ENCODE assay signal across 8 cellular contexts in the genomic region with DNA sequence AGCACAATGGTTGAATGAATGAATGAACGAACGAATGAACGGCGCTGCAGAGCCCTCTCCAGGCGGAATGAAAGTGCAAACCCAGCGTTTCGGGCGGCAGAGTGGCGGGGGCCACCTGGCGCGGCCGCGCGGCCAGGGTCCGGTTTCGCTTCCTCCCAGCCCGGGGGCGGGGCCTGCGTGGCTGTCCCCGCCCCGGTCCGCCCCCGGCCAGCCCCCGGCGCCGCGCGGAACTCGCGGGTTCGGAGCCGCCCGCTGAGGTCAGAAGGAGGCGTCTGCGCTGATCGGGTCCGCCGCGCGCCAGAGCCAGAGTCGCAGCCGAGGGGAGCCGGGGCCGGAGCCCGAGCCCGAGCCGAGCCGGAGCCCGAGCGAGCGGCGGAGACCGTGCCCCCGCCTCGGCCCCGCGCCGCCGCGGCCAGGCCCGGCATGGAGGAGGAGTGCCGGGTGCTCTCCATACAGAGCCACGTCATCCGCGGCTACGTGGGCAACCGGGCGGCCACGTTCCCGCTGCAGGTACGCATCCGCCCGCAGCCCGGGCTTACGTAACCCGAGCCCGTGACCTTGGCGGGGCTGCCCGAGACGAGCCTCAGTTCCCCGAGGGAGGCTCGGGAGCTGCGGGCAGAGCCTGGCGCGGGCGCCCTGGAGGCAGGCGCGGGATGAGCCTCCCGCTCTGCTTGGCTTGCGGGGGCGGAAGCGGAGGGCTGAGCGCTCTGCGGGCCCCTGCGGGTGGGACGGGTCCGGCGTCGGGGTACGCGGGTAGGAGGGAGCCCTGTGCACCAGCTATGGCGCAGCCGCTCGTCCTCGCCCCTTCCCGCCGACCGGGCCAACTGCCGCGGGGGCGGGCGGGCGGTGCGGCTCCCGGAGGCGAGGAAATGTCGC. TPM values are rescaled to one million over a fixed set of nuclear protein-coding genes. Genes with fewer than 3 reads are reported as not detected.
DNase-seq lines count a peak whose midpoint lies in the region; ATAC-seq and TF ChIP-seq lines count a peak whose summit lies in the region.

TSS of gene PDXK (plus strand) at position 258 of the 876 bp plus-strand sequence. CDS start at position 424, 166 bp downstream.

- TF ChIP-seq CTCF in ovary (IDR thresholded peaks at IDR 0.05): peak in 1 of 3 donors; percentile 24
- no peak for TF ChIP-seq CTCF in thoracic aorta (IDR thresholded peaks at IDR 0.05)

- 1 to 3% methylated on average over 48 to 85 of the region's 117 CpGs for WGBS in GM23248 (ENCODE audit: low coverage in 1 of 2, low lambda C conversion rate in 2 of 2, missing lambda C conversion rate in 2 of 2), 2 experiments
- 0 to 1% (median 0%) methylated on average over 85 to 117 of the region's 117 CpGs for WGBS in ovary, 3 donors

- H3K27me3 Mint-ChIP-seq in activated naive CD8-positive, alpha-beta T cell: no peaks in the 10 kb centered on the region

- peaks cover 31% of the 10 kb centered on the region for H3K4me1 Mint-ChIP-seq in activated naive CD8-positive, alpha-beta T cell (ENCODE audit: low read depth)

- ATAC-seq in SK-N-SH treated with all-trans-retinoic acid at 6 μM for 48 hours: peak; percentile 87
- peak; percentile 78 for ATAC-seq in thoracic aorta (ENCODE audit: insufficient number of reproducible peaks, low FRiP score, low read depth)

- peak within 1 kb of the TSS; percentile 72 for H3K27ac Mint-ChIP-seq in activated naive CD8-positive, alpha-beta T cell

- DNase-seq in G401 (ENCODE audit: low spot score) (peak; percentile 81), GM23248 (peak; percentile 93), LHCN-M2 (ENCODE audit: low read depth) (peak; percentile 82), head of caudate nucleus (peak; percentile 58 to 94 (median 87)), ovary (peak; percentile 81 to 90 (median 87)), thoracic aorta (ENCODE audit: low spot score) (no peak)

- H3K4me3 ChIP-seq in GM23248 (peak within 1 kb of the TSS; percentile 81), ovary (peak within 1 kb of the TSS; percentile 67), thoracic aorta (peak within 1 kb of the TSS; percentile 87)

- H2AFZ ChIP-seq in GM23248: peak within 1 kb of the TSS; percentile 86

- no peaks in the 10 kb centered on the region for H3K36me3 Mint-ChIP-seq in activated naive CD8-positive, alpha-beta T cell

- in situ Hi-C loops in G401 (cut with HindIII; ENCODE audit: low sequenced_read_pairs) (no loop called here), GM23248 (cut with MboI) (no loop called here)

- H3K4me1 ChIP-seq in GM23248 (ENCODE audit: insufficient read depth): peaks cover 11% of the 10 kb centered on the region
- H3K4me1 ChIP-seq in ovary (ENCODE audit: insufficient read depth): peaks cover 20% of the 10 kb centered on the region
- H3K4me1 ChIP-seq in thoracic aorta (ENCODE audit: control insufficient read depth in 1 of 2, low read depth in 2 of 2): peaks cover 19 to 34% of the 10 kb centered on the region in 2 donors

- H3K9me3 Mint-ChIP-seq in activated naive CD8-positive, alpha-beta T cell (ENCODE audit: low read depth): no peaks in the 10 kb centered on the region

- peak within 1 kb of the TSS; percentile 86 for H3K4me3 Mint-ChIP-seq in activated naive CD8-positive, alpha-beta T cell

- peak within 1 kb of the TSS; percentile 65 for H3K27ac ChIP-seq in GM23248
- peak within 1 kb of the TSS; percentile 75 to 79 for H3K27ac ChIP-seq in ovary
- peak within 1 kb of the TSS; percentile 65 to 77 for H3K27ac ChIP-seq in thoracic aorta

- peak; percentile 83 for TF ChIP-seq POLR2A in ovary (IDR thresholded peaks at IDR 0.05)

- H3K27me3 ChIP-seq in GM23248 (replicated peaks; ENCODE audit: insufficient read depth): no peaks in the 10 kb centered on the region
- no peaks in the 10 kb centered on the region for H3K27me3 ChIP-seq in ovary
- H3K27me3 ChIP-seq in thoracic aorta (replicated peaks; ENCODE audit: insufficient read depth): no peaks in the 10 kb centered on the region

- no peaks in the 10 kb centered on the region for H4K20me1 ChIP-seq in GM23248 (ENCODE audit: insufficient read depth)

- intact Hi-C loops in head of caudate nucleus (cut with DNase I): no loop called here
- intact Hi-C loops in ovary (cut with DNase I): no loop called here

- H3K79me2 ChIP-seq in GM23248 (ENCODE audit: insufficient read depth): peaks cover 48% of the 10 kb centered on the region

- no peaks in the 10 kb centered on the region for H3K36me3 ChIP-seq in GM23248 (ENCODE audit: low read depth)
- H3K36me3 ChIP-seq in ovary: no peaks in the 10 kb centered on the region
- no peaks in the 10 kb centered on the region for H3K36me3 ChIP-seq in thoracic aorta

- H3K9me3 ChIP-seq in GM23248 (ENCODE audit: low read depth) (no peaks in the 10 kb centered on the region), ovary (no peaks in the 10 kb centered on the region), thoracic aorta (no peaks in the 10 kb centered on the region)

- TF ChIP-seq EP300 in ovary (IDR thresholded peaks at IDR 0.05): no peak

- H3F3A ChIP-seq in GM23248 (ENCODE audit: insufficient read depth): peaks cover 10% of the 10 kb centered on the region

- peak within 1 kb of the TSS; percentile 82 for H3K4me2 ChIP-seq in GM23248 (ENCODE audit: unreplicated experiment)

- H3K9ac ChIP-seq in GM23248: peak within 1 kb of the TSS; percentile 92

- H3K9me2 ChIP-seq in GM23248 (ENCODE audit: insufficient read depth): no peaks in the 10 kb centered on the region

TF ChIP-seq in SK-N-SH treated with all-trans-retinoic acid at 6 μM for 48 hours, 23 proteins besides CTCF, POLR2A, EP300 and RAD21 (continues in another document):
- TF ChIP-seq GLIS3 (CRISPR knock-in tag; IDR thresholded peaks at IDR 0.05) (no peak), ZNF8 (CRISPR knock-in tag; IDR thresholded peaks at IDR 0.05) (no peak), SNAI2 (CRISPR knock-in tag; IDR thresholded peaks at IDR 0.05) (no peak), TSHZ2 (CRISPR knock-in tag; IDR thresholded peaks at IDR 0.05) (no peak), ISL1 (CRISPR knock-in tag; IDR thresholded peaks at IDR 0.05) (no peak)
- TF ChIP-seq, protein P1, sequence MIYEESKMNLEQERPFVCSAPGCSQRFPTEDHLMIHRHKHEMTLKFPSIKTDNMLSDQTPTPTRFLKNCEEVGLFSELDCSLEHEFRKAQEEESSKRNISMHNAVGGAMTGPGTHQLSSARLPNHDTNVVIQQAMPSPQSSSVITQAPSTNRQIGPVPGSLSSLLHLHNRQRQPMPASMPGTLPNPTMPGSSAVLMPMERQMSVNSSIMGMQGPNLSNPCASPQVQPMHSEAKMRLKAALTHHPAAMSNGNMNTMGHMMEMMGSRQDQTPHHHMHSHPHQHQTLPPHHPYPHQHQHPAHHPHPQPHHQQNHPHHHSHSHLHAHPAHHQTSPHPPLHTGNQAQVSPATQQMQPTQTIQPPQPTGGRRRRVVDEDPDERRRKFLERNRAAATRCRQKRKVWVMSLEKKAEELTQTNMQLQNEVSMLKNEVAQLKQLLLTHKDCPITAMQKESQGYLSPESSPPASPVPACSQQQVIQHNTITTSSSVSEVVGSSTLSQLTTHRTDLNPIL (CRISPR knock-in tag; IDR thresholded peaks at IDR 0.05; ENCODE audit: low read depth): no peak
- TF ChIP-seq, protein P2, sequence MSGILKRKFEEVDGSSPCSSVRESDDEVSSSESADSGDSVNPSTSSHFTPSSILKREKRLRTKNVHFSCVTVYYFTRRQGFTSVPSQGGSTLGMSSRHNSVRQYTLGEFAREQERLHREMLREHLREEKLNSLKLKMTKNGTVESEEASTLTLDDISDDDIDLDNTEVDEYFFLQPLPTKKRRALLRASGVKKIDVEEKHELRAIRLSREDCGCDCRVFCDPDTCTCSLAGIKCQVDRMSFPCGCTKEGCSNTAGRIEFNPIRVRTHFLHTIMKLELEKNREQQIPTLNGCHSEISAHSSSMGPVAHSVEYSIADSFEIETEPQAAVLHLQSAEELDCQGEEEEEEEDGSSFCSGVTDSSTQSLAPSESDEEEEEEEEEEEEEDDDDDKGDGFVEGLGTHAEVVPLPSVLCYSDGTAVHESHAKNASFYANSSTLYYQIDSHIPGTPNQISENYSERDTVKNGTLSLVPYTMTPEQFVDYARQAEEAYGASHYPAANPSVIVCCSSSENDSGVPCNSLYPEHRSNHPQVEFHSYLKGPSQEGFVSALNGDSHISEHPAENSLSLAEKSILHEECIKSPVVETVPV (CRISPR knock-in tag; IDR thresholded peaks at IDR 0.05): no peak

RNA-seq across cellular contexts. Expression of gene PDXK, which starts in this region (rescaled TPM):
- 58.6 and 88.2 TPM in 2 replicates for total RNA-seq in G401 (2014; rRNA removed; shearing (Covaris generic))
- total RNA-seq in GM23248 (2014; rRNA removed; shearing (Covaris generic)): 67.5 and 68.0 TPM in 2 replicates
- polyA plus RNA-seq in GM23248 (2016; fragmentation: Nextera tagmentation; extraction: Ambion mirVana) (81.8 and 89.7 TPM in 2 replicates), ovary (10 to 100 TPM; 19.9 to 36.0 TPM)
- total RNA-seq in LHCN-M2 (2014; rRNA removed) (47.6 and 59.9 TPM in 2 replicates), ovary (100 to 1,000 TPM in 3 of 7 donors, 10 to 100 TPM in 4; 21.6 to 125 (median 93.3) TPM), thoracic aorta (10 to 100 TPM; 52.4 to 64.7 TPM)
- polyA plus RNA-seq in LHCN-M2 (2012): 174 TPM
